Comparison of ENCODE assay signal across 8 cellular contexts in the genomic region with DNA sequence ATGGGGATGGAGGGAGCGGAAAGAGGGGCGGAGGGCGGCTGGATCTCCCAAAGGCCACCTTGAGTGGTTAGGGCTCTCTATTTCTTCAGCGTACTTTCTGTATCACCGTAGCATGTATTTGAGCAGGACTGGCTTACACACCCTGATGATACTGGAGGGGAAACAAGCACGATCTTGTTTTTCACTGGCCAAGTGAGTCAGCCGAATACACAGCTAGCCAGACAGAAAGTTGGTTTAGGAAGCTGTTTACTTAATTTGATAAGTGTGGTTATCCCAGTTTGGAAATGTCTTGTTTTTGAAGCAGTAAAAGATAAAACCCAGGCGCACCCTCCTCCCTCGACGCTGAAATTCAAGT. TPM values are rescaled to one million over a fixed set of nuclear protein-coding genes. Genes with fewer than 3 reads are reported as not detected.
DNase-seq lines count a peak whose midpoint lies in the region; ATAC-seq and TF ChIP-seq lines count a peak whose summit lies in the region.

No MANE protein-coding gene starts in this region.

- BruUV-seq in MCF 10A (replicated peaks; lab: Mats Ljungman, UMichigan), result no TSS peak

- CTCF ChIA-PET in MCF 10A (lab: Yijun Ruan, JAX), result interaction anchor here (0.6 to 1.2 kb wide), 5 partner anchors 41 to 343 kb away, joined by 3 to 4 read pairs (median 3); no protein-coding TSS in a partner anchor

- H3K9me3 Mint-ChIP-seq in activated T-cell treated with anti-CD3 and anti-CD28 coated beads, Interleukin-2, amount 50 U/mL, for 72 hours, result no peaks in the 10 kb centered on the region
- no peaks in the 10 kb centered on the region for H3K9me3 Mint-ChIP-seq in MCF 10A (ENCODE audit: unreplicated experiment)

- intact Hi-C loops in MCF 10A (cut with micrococcal nuclease), result loop anchor here (2.0 to 5.0 kb wide), 2 partner anchors 31 to 521 kb away; a partner anchor contains a TSS

- ATAC-seq in activated T-cell treated with anti-CD3 and anti-CD28 coated beads, Interleukin-2, amount 50 U/mL, for 72 hours (replicated peaks in 1 of 2), result peak; percentile 30
- ATAC-seq in stimulated activated naive CD8-positive, alpha-beta T cell treated with anti-CD3 and anti-CD28 coated beads, Interleukin-15, Interleukin-2, amounts not matched to agents 100 U/mL and 50 U/mL, for 24 hours, result peak; percentile 4
- no peak for ATAC-seq in HG02623 (IDR thresholded peaks at IDR 0.05; ENCODE audit: unreplicated experiment)

- peak overlapping the region; percentile 97 to 98 for H3K4me3 Mint-ChIP-seq in activated T-cell treated with anti-CD3 and anti-CD28 coated beads, Interleukin-2, amount 50 U/mL, for 72 hours
- H3K4me3 Mint-ChIP-seq in MCF 10A (ENCODE audit: unreplicated experiment), result peak overlapping the region; percentile 99

- no peak for DNase-seq in activated T-cell treated with anti-CD3 and anti-CD28 coated beads, Interleukin-2, amount 50 U/mL, for 72 hours
- DNase-seq in activated T-cell treated with anti-CD3 and anti-CD28 coated beads for 4 hours, result no peak
- peak; percentile 32 for DNase-seq in LoVo (ENCODE audit: low spot score)
- peak; percentile 74 for DNase-seq in MCF 10A (ENCODE audit: unreplicated experiment)
- DNase-seq in kidney tubule cell (ENCODE audit: low spot score), result peak; percentile 50
- DNase-seq in stimulated activated naive CD8-positive, alpha-beta T cell treated with anti-CD3 and anti-CD28 coated beads, Interleukin-15, Interleukin-2, amounts not matched to agents 100 U/mL and 50 U/mL, for 24 hours, result no peak
- no peak for DNase-seq in HuH-7.5 (ENCODE audit: low spot score)

- no peak for TF ChIP-seq CTCF in MCF 10A (IDR thresholded peaks at IDR 0.05; ENCODE audit: unreplicated experiment)

- H3K4me1 Mint-ChIP-seq in activated T-cell treated with anti-CD3 and anti-CD28 coated beads, Interleukin-2, amount 50 U/mL, for 72 hours (ENCODE audit: low read depth), result peaks cover 61% of the 10 kb centered on the region
- peaks cover 36% of the 10 kb centered on the region for H3K4me1 Mint-ChIP-seq in MCF 10A (ENCODE audit: insufficient read depth, unreplicated experiment)

- POLR2A ChIA-PET in MCF 10A (lab: Yijun Ruan, JAX), result interaction anchor here (0.6 to 4.2 kb wide), 44 partner anchors 9 to 627 kb away, joined by 3 to 93 read pairs (median 6); a partner anchor contains a TSS

- peaks cover 2 to 11% of the 10 kb centered on the region in 2 donors for H3K36me3 Mint-ChIP-seq in activated T-cell treated with anti-CD3 and anti-CD28 coated beads, Interleukin-2, amount 50 U/mL, for 72 hours (ENCODE audit: insufficient read depth in 2 of 2)
- H3K36me3 Mint-ChIP-seq in MCF 10A (ENCODE audit: insufficient read depth, unreplicated experiment), result peaks cover 25% of the 10 kb centered on the region

- H3K27ac Mint-ChIP-seq in activated T-cell treated with anti-CD3 and anti-CD28 coated beads, Interleukin-2, amount 50 U/mL, for 72 hours, result peak overlapping the region; percentile 96
- peak overlapping the region; percentile 98 for H3K27ac Mint-ChIP-seq in MCF 10A (ENCODE audit: low read depth, unreplicated experiment)

- H3K27me3 Mint-ChIP-seq in activated T-cell treated with anti-CD3 and anti-CD28 coated beads, Interleukin-2, amount 50 U/mL, for 72 hours (ENCODE audit: low read depth), result no peaks in the 10 kb centered on the region
- H3K27me3 Mint-ChIP-seq in MCF 10A (ENCODE audit: insufficient read depth, unreplicated experiment), result no peaks in the 10 kb centered on the region

RNA-seq across cellular contexts. Expression of a gene that starts 0.5 kb away (rescaled TPM):
- 10 to 100 TPM; 75.9 to 95.8 TPM for total RNA-seq in activated T-cell treated with anti-CD3 and anti-CD28 coated beads, Interleukin-2, amount 50 U/mL, for 72 hours
- 96.7 and 97.1 TPM in 2 replicates for total RNA-seq in MCF 10A (2022)

RNA-seq across cellular contexts. Expression of a gene that starts 49.7 kb away (rescaled TPM):
- 10 to 100 TPM; 46.8 to 52.3 TPM for total RNA-seq in activated T-cell treated with anti-CD3 and anti-CD28 coated beads, Interleukin-2, amount 50 U/mL, for 72 hours
- total RNA-seq in MCF 10A (2022), result 24.7 and 28.0 TPM in 2 replicates

Comparison
In these comparisons a context has a peak if more than half of its experiments do, and no peak if none do; other contexts are left out.
1. DNase-seq: peak in LoVo (single experiment), MCF 10A (single experiment) and kidney tubule cell (single experiment); none in activated T-cell treated with anti-CD3 and anti-CD28 coated beads, Interleukin-2, amount 50 U/mL, for 72 hours (0 of 2), activated T-cell treated with anti-CD3 and anti-CD28 coated beads for 4 hours (single experiment), stimulated activated naive CD8-positive, alpha-beta T cell treated with anti-CD3 and anti-CD28 coated beads, Interleukin-15, Interleukin-2, amounts not matched to agents 100 U/mL and 50 U/mL, for 24 hours (single experiment) and HuH-7.5 (single experiment).